ENCODE assay signal across 10 cellular contexts in the genomic region with DNA sequence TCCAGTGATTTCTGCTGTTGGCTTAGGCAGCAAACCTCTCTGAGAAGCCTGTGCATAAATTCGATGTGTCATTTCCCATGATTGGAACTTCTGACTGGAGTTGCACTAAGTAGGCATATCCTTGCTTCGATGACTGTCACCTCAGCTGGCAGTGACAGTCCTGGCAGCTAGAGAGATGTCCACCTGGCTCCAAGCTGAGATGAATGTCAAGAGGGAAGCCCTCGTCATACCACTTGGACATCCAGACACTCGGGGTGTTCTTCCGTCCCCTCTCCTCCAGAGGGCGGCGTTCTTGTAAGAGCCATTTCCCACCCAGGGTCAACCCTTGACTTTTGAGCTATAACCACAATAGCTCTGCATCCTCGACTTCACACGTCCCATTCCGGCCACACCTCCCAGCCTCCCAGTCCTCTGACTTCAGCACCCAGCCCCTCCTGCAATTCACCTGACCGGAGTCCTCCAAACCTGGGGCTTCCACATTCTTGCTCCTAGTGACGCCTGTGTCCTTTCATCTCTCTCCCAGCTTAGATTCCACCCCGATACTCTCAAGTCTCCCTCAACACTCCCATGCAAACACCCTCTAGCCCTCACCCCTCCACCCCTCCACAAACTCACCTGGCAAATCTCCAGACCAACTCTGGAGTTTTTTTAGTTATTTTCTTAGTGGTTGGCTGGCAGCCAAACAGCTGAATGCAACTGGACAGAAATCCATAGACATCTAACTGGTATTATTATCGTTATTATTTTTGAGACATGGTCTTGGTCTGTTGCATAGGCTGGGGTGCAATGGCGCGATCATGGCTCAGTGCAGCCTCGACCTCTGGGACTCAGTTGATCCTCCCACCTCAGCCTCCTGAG. TPM values are rescaled to one million over a fixed set of nuclear protein-coding genes. Genes with fewer than 3 reads are reported as not detected.
DNase-seq lines count a peak whose midpoint lies in the region; ATAC-seq, FAIRE-seq and TF ChIP-seq lines count a peak whose summit lies in the region.
"Had no signal": no experiment of that assay in that cellular context is flagged by ENCODE, and none has a peak within 500 bp of the region (broad histone marks: within the 10 kb centered on the region; RNA-seq: fewer than 3 reads in every experiment).

No MANE protein-coding gene starts in this region.

- ATAC-seq in GM19328 (IDR thresholded peaks at IDR 0.05; ENCODE audit: unreplicated experiment) = no peak

- DNase-seq in NCI-H2196 (lab: John Stamatoyannopoulos, UW; ENCODE audit: unreplicated experiment) (peak; percentile 18), NCI-H2196 treated with DMSO at 0.1 percent for 48 hours (lab: John Stamatoyannopoulos, UW; ENCODE audit: unreplicated experiment) (no peak), endothelial cell of umbilical vein (ENCODE audit: low read depth, low spot score) (peak; percentile 40), suprapubic skin (ENCODE audit: low spot score in 2 of 2) (no peak)
- peak; percentile 38 for DNase-seq in T-helper 2 cell treated with Interferon-gamma antibody and Interleukin-4, amounts not matched to agents 5 μg/mL and 100 μg/mL, for 36 hours (ENCODE audit: low spot score)

- H3K79me2 ChIP-seq in endothelial cell of umbilical vein (ENCODE audit: control insufficient read depth, insufficient read depth, low read length) (no peaks in the 10 kb centered on the region), parathyroid adenoma (no peaks in the 10 kb centered on the region)

- H3K4me1 ChIP-seq in endothelial cell of umbilical vein (ENCODE audit: control insufficient read depth, extremely low read depth, insufficient read depth, low read length) (peaks cover 3% of the 10 kb centered on the region), parathyroid adenoma (no peaks in the 10 kb centered on the region), suprapubic skin (no peaks in the 10 kb centered on the region)

- H3K4me1 Mint-ChIP-seq in T-helper 2 cell treated with Interferon-gamma antibody and Interleukin-4, amounts not matched to agents 5 μg/mL and 100 μg/mL, for 36 hours (ENCODE audit: low read depth) = peaks cover 53% of the 10 kb centered on the region

- peaks cover 14% of the 10 kb centered on the region for H3K9me3 Mint-ChIP-seq in T-helper 2 cell treated with Interferon-gamma antibody and Interleukin-4, amounts not matched to agents 5 μg/mL and 100 μg/mL, for 36 hours

- TF ChIP-seq EP300 in suprapubic skin (IDR thresholded peaks at IDR 0.05) = no peak

- H3K27ac Mint-ChIP-seq in T-helper 2 cell treated with Interferon-gamma antibody and Interleukin-4, amounts not matched to agents 5 μg/mL and 100 μg/mL, for 36 hours = peak overlapping the region; percentile 33

- no peaks in the 10 kb centered on the region for H3K27me3 ChIP-seq in endothelial cell of umbilical vein (ENCODE audit: control insufficient read depth in 2 of 2, insufficient read depth in 2 of 2, low read length in 2 of 2)
- H3K27me3 ChIP-seq in parathyroid adenoma (ENCODE audit: control insufficient read depth, insufficient read depth, low read length) = no peaks in the 10 kb centered on the region
- peaks cover 2% of the 10 kb centered on the region for H3K27me3 ChIP-seq in suprapubic skin

- WGBS in suprapubic skin = 52% methylated on average over 14 of the region's 17 CpGs

- H2AFZ ChIP-seq in endothelial cell of umbilical vein (ENCODE audit: low read depth, low read length) (no peak overlapping the region), parathyroid adenoma (no peak overlapping the region)

- H3K36me3 ChIP-seq in KOPT-K1 (ENCODE audit: insufficient read depth, low read length) (no peaks in the 10 kb centered on the region), endothelial cell of umbilical vein (ENCODE audit: control insufficient read depth in 2 of 2, extremely low read depth in 1 of 2, insufficient read depth in 2 of 2, low read length in 2 of 2) (no peaks in the 10 kb centered on the region), parathyroid adenoma (ENCODE audit: control insufficient read depth, insufficient read depth, low read length) (no peaks in the 10 kb centered on the region), suprapubic skin (no peaks in the 10 kb centered on the region)

- H3K27me3 Mint-ChIP-seq in T-helper 2 cell treated with Interferon-gamma antibody and Interleukin-4, amounts not matched to agents 5 μg/mL and 100 μg/mL, for 36 hours (ENCODE audit: low read depth) = no peaks in the 10 kb centered on the region

- H4K20me1 ChIP-seq in endothelial cell of umbilical vein (replicated peaks; ENCODE audit: control insufficient read depth, extremely low read depth, insufficient read depth, low read length) = no peaks in the 10 kb centered on the region

- no peak for TF ChIP-seq POLR2A in endothelial cell of umbilical vein (IDR thresholded peaks at IDR 0.05; ENCODE audit: low read depth, low read length)
- TF ChIP-seq POLR2A in suprapubic skin (IDR thresholded peaks at IDR 0.05) = no peak

- no peak overlapping the region for H3K4me2 ChIP-seq in endothelial cell of umbilical vein (ENCODE audit: insufficient read depth, low read length)
- no peak overlapping the region for H3K4me2 ChIP-seq in parathyroid adenoma (ENCODE audit: low read length)

- intact Hi-C loops in endothelial cell of umbilical vein (cut with micrococcal nuclease) = loop anchor here (1.0 to 5.0 kb wide), 3 partner anchors 23 to 44 kb away; no protein-coding TSS in a partner anchor

- CTCF ChIA-PET in endothelial cell of umbilical vein (lab: Charles Lee) = interaction anchor here (0.7 to 4.0 kb wide), 22 partner anchors 10 to 139 kb away, joined by 3 to 64 read pairs (median 7); no protein-coding TSS in a partner anchor

- POLR2A ChIA-PET in endothelial cell of umbilical vein (lab: Charles Lee) = no interaction called here

- no peaks in the 10 kb centered on the region for H3K9me3 ChIP-seq in KOPT-K1 (ENCODE audit: insufficient read depth, low read length, poor library complexity, severe bottlenecking)
- H3K9me3 ChIP-seq in endothelial cell of umbilical vein (replicated peaks; ENCODE audit: control insufficient read depth, insufficient read depth, low read length) = no peaks in the 10 kb centered on the region
- H3K9me3 ChIP-seq in parathyroid adenoma (ENCODE audit: control insufficient read depth, low read length) = no peaks in the 10 kb centered on the region
- no peaks in the 10 kb centered on the region for H3K9me3 ChIP-seq in suprapubic skin

- peaks cover 59% of the 10 kb centered on the region for H3K36me3 Mint-ChIP-seq in T-helper 2 cell treated with Interferon-gamma antibody and Interleukin-4, amounts not matched to agents 5 μg/mL and 100 μg/mL, for 36 hours (ENCODE audit: low read depth)

- H3K4me3 Mint-ChIP-seq in T-helper 2 cell treated with Interferon-gamma antibody and Interleukin-4, amounts not matched to agents 5 μg/mL and 100 μg/mL, for 36 hours = peak overlapping the region; percentile 31

- dilution Hi-C loops in endothelial cell of umbilical vein (cut with MboI; ENCODE audit: extremely low pct_ligation_motif_present, low sequenced_read_pairs) = no loop called here

- FAIRE-seq in endothelial cell of umbilical vein (lab: Jason Lieb, UNC) = peak; percentile 79

- H3K9me1 ChIP-seq in endothelial cell of umbilical vein (replicated peaks; ENCODE audit: control insufficient read depth, extremely low read depth, insufficient read depth, low read length) = no peaks in the 10 kb centered on the region

- H3K9ac ChIP-seq in endothelial cell of umbilical vein (replicated peaks; ENCODE audit: extremely low read depth, insufficient read depth, low read length) = no peak overlapping the region
- H3K9ac ChIP-seq in parathyroid adenoma = no peak overlapping the region

- no TSS peak for BruUV-seq in endothelial cell of umbilical vein (replicated peaks; lab: Mats Ljungman, UMichigan)

- TF ChIP-seq CTCF in endothelial cell of umbilical vein (IDR thresholded peaks at IDR 0.05; ENCODE audit: extremely low read depth in 1 of 2, insufficient read depth in 1 of 2, low read depth in 1 of 2, low read length in 2 of 2) = peak; percentile 50 to 62
- peak; percentile 11 for TF ChIP-seq CTCF in parathyroid adenoma (IDR thresholded peaks at IDR 0.05)
- TF ChIP-seq CTCF in suprapubic skin (IDR thresholded peaks at IDR 0.05) = peak in 1 of 2 donors; percentile 23

- H3K27ac ChIP-seq in KOPT-K1 (ENCODE audit: low read depth, low read length, poor library complexity, severe bottlenecking) = peak overlapping the region; percentile 6
- no peak overlapping the region for H3K27ac ChIP-seq in endothelial cell of umbilical vein (ENCODE audit: insufficient read depth, low read depth, low read length)
- H3K27ac ChIP-seq in parathyroid adenoma = no peak overlapping the region
- H3K27ac ChIP-seq in suprapubic skin = no peak overlapping the region

- H3K4me3 ChIP-seq in endothelial cell of umbilical vein (replicated peaks in 1 of 3; ENCODE audit: insufficient read depth in 1 of 3, low read depth in 1 of 3, low read length in 3 of 3) (no peak overlapping the region), parathyroid adenoma (ENCODE audit: low read depth, low read length) (no peak overlapping the region), suprapubic skin (no peak overlapping the region)

TF ChIP-seq in endothelial cell of umbilical vein, 7 proteins besides CTCF, POLR2A, EP300 and RAD21:
- TF ChIP-seq MYC (IDR thresholded peaks at IDR 0.05; ENCODE audit: low read depth, low read length) = no peak

RNA-seq across cellular contexts. Expression of a gene that starts 17.4 kb away (rescaled TPM):
- not detected in 2 replicates for total RNA-seq in endothelial cell of umbilical vein
- not detected in 2 replicates for polyA plus RNA-seq in endothelial cell of umbilical vein
- not detected in 2 replicates for polyA plus RNA-seq in endothelial cell of umbilical vein (2011; cell fraction: cytosol; rRNA removed)
- not detected in 2 replicates for polyA plus RNA-seq in endothelial cell of umbilical vein (2011; cell fraction: nucleus; rRNA removed)
- not detected in 2 replicates for polyA plus RNA-seq in endothelial cell of umbilical vein (2012)
- not detected in 2 replicates for polyA minus RNA-seq in endothelial cell of umbilical vein
- not detected for polyA minus RNA-seq in endothelial cell of umbilical vein (2011; cell fraction: cytosol; rRNA and poly(A)+ RNA removed)
- not detected in 2 replicates for polyA minus RNA-seq in endothelial cell of umbilical vein (2011; cell fraction: nucleus; rRNA and poly(A)+ RNA removed)
- total RNA-seq in suprapubic skin = 10 to 100 TPM in 3 of 4 donors, 1 to 10 TPM in 1; 9.5 to 57.9 (median 38.7) TPM
- total RNA-seq: dermis microvascular lymphatic vessel endothelial cell, temporal lobe had no signal

Comparison
In these comparisons a context has a peak if more than half of its experiments do, and no peak if none do; other contexts are left out.
1. DNase-seq: peak in NCI-H2196 (single experiment), T-helper 2 cell treated with Interferon-gamma antibody and Interleukin-4, amounts not matched to agents 5 μg/mL and 100 μg/mL, for 36 hours (single experiment) and endothelial cell of umbilical vein (single experiment); none in NCI-H2196 treated with DMSO at 0.1 percent for 48 hours (single experiment) and suprapubic skin (0 of 2).
2. RNA of a gene that starts 17.4 kb away (total RNA-seq): 9.5 to 57.9 TPM in suprapubic skin; not detected in endothelial cell of umbilical vein; every median in the first group is over 10 times any median in the second.